ENCODE assay signal across 13 cellular contexts in the genomic region with DNA sequence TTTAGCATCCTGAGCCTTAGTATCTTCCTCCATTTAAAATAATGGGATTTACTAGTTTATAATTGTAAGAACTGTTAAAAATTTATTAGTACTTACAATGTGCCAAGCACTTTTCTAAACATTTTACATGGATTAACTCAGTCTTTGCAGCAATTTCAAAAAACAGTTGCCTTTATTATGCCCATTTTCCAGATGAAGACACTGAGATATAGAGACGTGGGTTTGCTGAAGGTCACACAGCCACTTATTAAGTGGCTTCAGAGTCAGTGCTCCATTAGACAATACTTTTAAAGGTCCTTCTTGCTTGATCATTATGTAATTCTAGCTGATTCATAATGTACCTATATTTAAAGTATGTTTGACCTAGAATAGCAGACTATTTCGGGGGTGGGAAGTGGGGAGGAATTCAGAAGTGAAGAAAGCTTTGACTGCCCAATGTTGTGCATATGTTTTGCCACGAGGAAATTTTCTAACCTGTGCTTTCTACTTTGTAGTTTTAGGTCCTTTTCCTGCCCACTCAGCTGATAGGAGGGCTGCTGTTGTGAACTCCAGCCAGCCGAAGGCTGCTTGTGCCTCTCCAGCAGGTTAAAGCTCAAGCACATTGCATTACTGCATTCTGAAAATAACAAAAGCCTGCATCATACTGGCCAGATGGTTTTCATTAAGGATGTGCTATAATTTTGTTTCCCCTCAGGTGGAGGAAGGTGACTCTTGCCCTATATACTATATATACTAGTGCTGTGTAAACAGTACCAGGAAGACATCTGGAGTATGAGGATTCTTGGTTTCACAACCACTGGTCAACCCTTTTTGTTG. TPM values are rescaled to one million over a fixed set of nuclear protein-coding genes. Genes with fewer than 3 reads are reported as not detected.
DNase-seq lines count a peak whose midpoint lies in the region; ATAC-seq, FAIRE-seq and TF ChIP-seq lines count a peak whose summit lies in the region.
"Had no signal": no experiment of that assay in that cellular context is flagged by ENCODE, and none has a peak within 500 bp of the region (broad histone marks: within the 10 kb centered on the region; RNA-seq: fewer than 3 reads in every experiment).

No MANE protein-coding gene starts in this region.

- no peak for TF ChIP-seq CTCF in OCI-LY7 (conservative IDR thresholded peaks at IDR 0.05; ENCODE audit: low read length)
- no peak for TF ChIP-seq CTCF in fibroblast of lung (conservative IDR thresholded peaks at IDR 0.05 in 1 of 2, IDR thresholded peaks at IDR 0.05 in 1 of 2; ENCODE audit: low read depth in 1 of 2, low read length in 2 of 2)

- POLR2A ChIA-PET in OCI-LY7 (lab: Charles Lee): interaction anchor here (0.5 kb wide), 1 partner anchor 607 kb away, joined by 8 read pairs; no protein-coding TSS in a partner anchor

- peaks cover 6% of the 10 kb centered on the region for H3K4me1 Mint-ChIP-seq in T-helper 17 cell

- no peak for FAIRE-seq in small intestine (lab: Jason Lieb, UNC)

- no peak overlapping the region for H3K27ac Mint-ChIP-seq in T-helper 17 cell
- H3K27ac Mint-ChIP-seq: stimulated activated naive CD8-positive, alpha-beta T cell treated with anti-CD3 and anti-CD28 coated beads, Interleukin-15, Interleukin-2, amounts not matched to agents 100 ng/mL and 50 ng/mL, for 24 hours had no signal

- H3K36me3 Mint-ChIP-seq in T-helper 17 cell (ENCODE audit: low read depth): no peaks in the 10 kb centered on the region

- H3K4me1 ChIP-seq in OCI-LY7 (ENCODE audit: insufficient read depth, low read length, poor library complexity, severe bottlenecking): peaks cover 41% of the 10 kb centered on the region
- peaks cover 14% of the 10 kb centered on the region for H3K4me1 ChIP-seq in fibroblast of lung (ENCODE audit: control insufficient read depth, extremely low read depth, insufficient read depth, low read length)
- peaks cover 0 to 2% of the 10 kb centered on the region in 2 donors for H3K4me1 ChIP-seq in small intestine (ENCODE audit: control insufficient read depth in 2 of 2, insufficient read depth in 1 of 2, low read depth in 1 of 2, low read length in 1 of 2)

- H3K9me2 ChIP-seq in OCI-LY7 (ENCODE audit: insufficient read depth, low read length): no peaks in the 10 kb centered on the region

- H3K9me3 ChIP-seq in OCI-LY7 (ENCODE audit: low read length): no peaks in the 10 kb centered on the region
- H3K9me3 ChIP-seq in fibroblast of lung (ENCODE audit: control insufficient read depth, insufficient read depth, low read depth, low read length): no peaks in the 10 kb centered on the region
- H3K9me3 ChIP-seq in small intestine (ENCODE audit: control insufficient read depth, low read depth): no peaks in the 10 kb centered on the region
- H3K9me3 ChIP-seq in T-helper 17 cell (ENCODE audit: control insufficient read depth, low read length, poor library complexity, severe bottlenecking): no peaks in the 10 kb centered on the region

- H3K36me3 ChIP-seq in OCI-LY7 (ENCODE audit: insufficient read depth, low read length) (no peaks in the 10 kb centered on the region; the same call in 1 of the 2 replicates), fibroblast of lung (ENCODE audit: control insufficient read depth, insufficient read depth, low read length) (no peaks in the 10 kb centered on the region), small intestine (ENCODE audit: control insufficient read depth in 2 of 2, insufficient read depth in 2 of 2, low read length in 2 of 2) (no peaks in the 10 kb centered on the region)

- H3K27ac ChIP-seq in OCI-LY7 (ENCODE audit: low read depth, low read length, poor library complexity, severe bottlenecking) (peak overlapping the region; percentile 64), fibroblast of lung (ENCODE audit: insufficient read depth, low read length) (no peak overlapping the region), small intestine (ENCODE audit: low read depth in 1 of 2, low read length in 1 of 2) (no peak overlapping the region)
- H3K27ac ChIP-seq: foreskin keratinocyte had no signal

- intact Hi-C loops in OCI-LY7 (cut with micrococcal nuclease; ENCODE audit: unreplicated experiment): no loop called here

- no peak overlapping the region for H3K9ac ChIP-seq in fibroblast of lung (ENCODE audit: insufficient read depth, low read length)

- no peaks in the 10 kb centered on the region; the same call in 1 of the 2 replicates for H4K20me1 ChIP-seq in OCI-LY7 (ENCODE audit: insufficient read depth, low read length)
- no peaks in the 10 kb centered on the region for H4K20me1 ChIP-seq in fibroblast of lung (ENCODE audit: control insufficient read depth, extremely low read depth, insufficient read depth, low read length)

- H3K27me3 Mint-ChIP-seq in T-helper 17 cell: no peaks in the 10 kb centered on the region
- H3K27me3 Mint-ChIP-seq: stimulated activated naive CD8-positive, alpha-beta T cell treated with anti-CD3 and anti-CD28 coated beads, Interleukin-15, Interleukin-2, amounts not matched to agents 100 ng/mL and 50 ng/mL, for 24 hours had no signal

- no peak overlapping the region for H3K4me3 Mint-ChIP-seq in T-helper 17 cell
- H3K4me3 Mint-ChIP-seq: stimulated activated naive CD8-positive, alpha-beta T cell treated with anti-CD3 and anti-CD28 coated beads, Interleukin-15, Interleukin-2, amounts not matched to agents 100 ng/mL and 50 ng/mL, for 24 hours had no signal

- DNase-seq in NCI-H2171 treated with DMSO at 0.1 percent for 48 hours (lab: John Stamatoyannopoulos, UW) (peak; percentile 45), NCI-H2171 (lab: John Stamatoyannopoulos, UW) (no peak), OCI-LY7 (ENCODE audit: low spot score) (peak; percentile 70), fibroblast of lung (ENCODE audit: low read depth in 2 of 2) (peak; percentile 60 to 71), small intestine (peak; percentile 12), T-helper 17 cell (no peak)
- DNase-seq: NCI-H2029, SHP77 treated with DMSO at 0.1 percent for 48 hours had no signal

- H3K4me2 ChIP-seq in OCI-LY7 (ENCODE audit: low read length) (peak overlapping the region; percentile 81), fibroblast of lung (ENCODE audit: extremely low read depth, insufficient read depth, low read length) (no peak overlapping the region)

- peak overlapping the region; percentile 43 for H3K4me3 ChIP-seq in OCI-LY7 (ENCODE audit: low read depth, low read length, poor library complexity, severe bottlenecking)
- H3K4me3 ChIP-seq in fibroblast of lung (replicated peaks in 1 of 4; ENCODE audit: control extremely low read depth in 1 of 4, insufficient read depth in 1 of 4, low read depth in 3 of 4, low read length in 4 of 4): no peak overlapping the region
- no peak overlapping the region for H3K4me3 ChIP-seq in small intestine (ENCODE audit: low read depth in 1 of 2, low read length in 2 of 2)

- H3K27me3 ChIP-seq in fibroblast of lung (ENCODE audit: control insufficient read depth, insufficient read depth, low read length) (no peaks in the 10 kb centered on the region), small intestine (ENCODE audit: control insufficient read depth in 2 of 2, insufficient read depth in 2 of 2, low read length in 2 of 2) (no peaks in the 10 kb centered on the region)
- H3K27me3 ChIP-seq: foreskin keratinocyte had no signal

- no TSS peak for BruUV-seq in OCI-LY7 (replicated peaks; lab: Mats Ljungman, UMichigan)

- 0 out of 2 replicates have a peak overlapping the region, but pooled peaks have one; percentile 1 for H2AFZ ChIP-seq in OCI-LY7 (ENCODE audit: low read length)
- no peak overlapping the region for H2AFZ ChIP-seq in fibroblast of lung (ENCODE audit: low read length)

- ATAC-seq in HG03159 (IDR thresholded peaks at IDR 0.05; ENCODE audit: unreplicated experiment) (no peak), T-helper 17 cell (no peak), GM18873 (IDR thresholded peaks at IDR 0.05; ENCODE audit: low FRiP score, unreplicated experiment) (no peak)
- ATAC-seq: activated CD4-positive, CD25-positive, alpha-beta regulatory T cell treated with anti-CD3 and anti-CD28 coated beads, Interleukin-2, amount 50 U/mL, for 24 hours; foreskin keratinocyte had no signal

- CTCF ChIA-PET in OCI-LY7 (lab: Charles Lee; ENCODE audit: unreplicated experiment): no interaction called here

- peaks cover 37% of the 10 kb centered on the region for H3K79me2 ChIP-seq in OCI-LY7 (ENCODE audit: insufficient read depth, low read depth, low read length)
- H3K79me2 ChIP-seq in fibroblast of lung (ENCODE audit: control insufficient read depth, insufficient read depth, low read length): peaks cover 29% of the 10 kb centered on the region

- WGBS in small intestine, 3 donors: 48 to 63% (median 56%) methylated on average over 4 of the region's 4 CpGs

RNA-seq across cellular contexts. Expression of a gene that starts 4.3 kb away (rescaled TPM):
- 10.2 and 11.0 TPM in 2 replicates for total RNA-seq in OCI-LY7 (2014; rRNA removed; shearing (Covaris generic))
- total RNA-seq in OCI-LY7 (2022) (27.9 and 31.7 TPM in 2 replicates), fibroblast of lung (13.4 and 15.5 TPM in 2 replicates), T-helper 17 cell (1 to 10 TPM; 5.9 to 7.6 TPM)
- polyA plus RNA-seq in fibroblast of lung (6.9 and 9.5 TPM in 2 replicates), small intestine (1 to 10 TPM; 3.8 to 5.0 (median 4.0) TPM)
- polyA plus RNA-seq in fibroblast of lung (2012): 6.4 and 7.2 TPM in 2 replicates
- 2.5 and 3.6 TPM in 2 replicates for polyA minus RNA-seq in fibroblast of lung (ENCODE audit: low replicate concordance)

RNA-seq across cellular contexts. Expression of a gene that starts 6.0 kb away (rescaled TPM):
- 5.3 and 6.3 TPM in 2 replicates for total RNA-seq in OCI-LY7 (2014; rRNA removed; shearing (Covaris generic))
- 15.9 and 17.9 TPM in 2 replicates for total RNA-seq in OCI-LY7 (2022)
- total RNA-seq in fibroblast of lung: 20.3 and 21.8 TPM in 2 replicates
- polyA plus RNA-seq in fibroblast of lung: 30.5 and 52.0 TPM in 2 replicates
- 18.2 and 33.9 TPM in 2 replicates for polyA plus RNA-seq in fibroblast of lung (2012)
- polyA minus RNA-seq in fibroblast of lung (ENCODE audit: low replicate concordance): 1.9 and 11.8 TPM in 2 replicates
- polyA plus RNA-seq in small intestine: 1 to 10 TPM in 1 of 3 donors, under 1 TPM in 2; 0.45 to 3.1 (median 0.54) TPM
- total RNA-seq in T-helper 17 cell: 1 to 10 TPM; 5.1 to 7.4 TPM

RNA-seq across cellular contexts. Expression of a gene that starts 42.9 kb away (rescaled TPM):
- total RNA-seq in OCI-LY7 (2014; rRNA removed; shearing (Covaris generic)): 32.5 and 37.1 TPM in 2 replicates
- total RNA-seq in OCI-LY7 (2022) (58.3 and 62.7 TPM in 2 replicates), fibroblast of lung (86.5 and 142 TPM in 2 replicates), T-helper 17 cell (1 to 10 TPM; 5.7 to 6.1 TPM)
- polyA plus RNA-seq in fibroblast of lung (107 and 124 TPM in 2 replicates), small intestine (10 to 100 TPM in 1 of 3 donors, 1 to 10 TPM in 2; 1.3 to 11.1 (median 3.8) TPM)
- polyA plus RNA-seq in fibroblast of lung (2012): 82.2 and 90.0 TPM in 2 replicates
- 64.0 and 69.4 TPM in 2 replicates for polyA minus RNA-seq in fibroblast of lung (ENCODE audit: low replicate concordance)

Comparison
In these comparisons a context has a peak if more than half of its experiments do, and no peak if none do; other contexts are left out.
1. DNase-seq: peak in NCI-H2171 treated with DMSO at 0.1 percent for 48 hours (single experiment), OCI-LY7 (single experiment), fibroblast of lung (2 of 2) and small intestine (single experiment); none in NCI-H2171 (single experiment) and T-helper 17 cell (0 of 3).
2. RNA of a gene that starts 42.9 kb away (total RNA-seq): 86.5 to 142 TPM in fibroblast of lung and 32.5 to 62.7 TPM in OCI-LY7; 5.7 to 6.1 TPM in T-helper 17 cell; every median in the first group is over 4 times any median in the second.